ENCODE assay signal across 19 cellular contexts in the genomic region with DNA sequence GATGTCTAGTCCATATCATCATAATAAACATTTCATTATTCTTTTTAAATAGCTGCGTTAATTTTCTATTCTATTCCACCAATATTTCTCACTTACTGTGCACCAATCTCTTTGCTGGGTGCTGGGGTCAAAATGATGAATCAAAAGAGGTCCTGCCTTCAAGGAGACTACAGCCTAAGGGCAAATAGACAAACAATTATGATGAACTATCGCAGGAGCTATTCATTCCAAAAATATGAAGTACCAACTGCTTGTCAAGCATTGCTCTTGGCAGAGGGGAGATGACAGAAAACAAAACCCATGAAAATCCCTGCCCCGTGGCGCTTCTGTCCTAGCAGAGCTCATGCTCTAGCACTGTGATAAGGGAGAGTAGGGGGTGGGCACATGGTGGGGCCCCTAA. TPM values are rescaled to one million over a fixed set of nuclear protein-coding genes. Genes with fewer than 3 reads are reported as not detected.
"Had no signal": no experiment of that assay in that cellular context is flagged by ENCODE, and none has a peak within 500 bp of the region (broad histone marks: within the 10 kb centered on the region; RNA-seq: fewer than 3 reads in every experiment).

No MANE protein-coding gene starts in this region.

- H3K9me3 Mint-ChIP-seq: activated T-cell treated with anti-CD3 and anti-CD28 coated beads, Interleukin-2, amount 50 U/mL, for 4 hours had no signal

- DNase-seq: activated CD4-positive, alpha-beta T cell treated with anti-CD3 and anti-CD28 coated beads for 36 hours; activated CD4-positive, alpha-beta T cell treated with anti-CD3 and anti-CD28 coated beads, Interleukin-2, amount 50 U/mL, for 48 hours; activated naive CD4-positive, alpha-beta T cell treated with anti-CD3 and anti-CD28 coated beads, Interleukin-2, amount 50 U/mL, for 16 hours; activated T-cell treated with anti-CD3 and anti-CD28 coated beads, Interleukin-2, amount 50 U/mL, for 4 hours; aorta; brain microvascular endothelial cell; cortex of kidney; heart left ventricle; mammary epithelial cell; midbrain; occipital lobe; retina; stimulated activated CD4-positive, alpha-beta T cell treated with anti-CD3 and anti-CD28 coated beads, Interleukin-2, amount 100 ng/mL, for 24 hours had no signal

- ATAC-seq: activated CD4-positive, alpha-beta T cell treated with anti-CD3 and anti-CD28 coated beads for 36 hours; activated T-cell treated with anti-CD3 and anti-CD28 coated beads, Interleukin-2, amount 50 U/mL, for 4 hours; gastroesophageal sphincter; left lung had no signal

- H3K36me3 ChIP-seq: brain microvascular endothelial cell, gastroesophageal sphincter, heart left ventricle, left lung had no signal

- H3K27me3 Mint-ChIP-seq: activated CD4-positive, alpha-beta T cell treated with anti-CD3 and anti-CD28 coated beads for 36 hours had no signal

- H3K4me1 Mint-ChIP-seq: activated CD4-positive, alpha-beta T cell treated with anti-CD3 and anti-CD28 coated beads for 36 hours had no signal

- H3K4me1 ChIP-seq: gastroesophageal sphincter had no signal

- H3K9me3 ChIP-seq: gastroesophageal sphincter, heart left ventricle, left lung had no signal

- H3K27me3 ChIP-seq: brain microvascular endothelial cell, heart left ventricle, left lung had no signal

- H3K27ac Mint-ChIP-seq: activated CD4-positive, alpha-beta T cell treated with anti-CD3 and anti-CD28 coated beads for 36 hours; T-helper 2 cell treated with Interferon-gamma antibody and Interleukin-4, amounts not matched to agents 5 μg/mL and 100 μg/mL, for 36 hours had no signal

- H3K4me3 ChIP-seq: gastroesophageal sphincter, heart left ventricle, left lung had no signal

- H3K27ac ChIP-seq: brain microvascular endothelial cell, gastroesophageal sphincter, left lung had no signal

- H3K4me3 Mint-ChIP-seq: activated CD4-positive, alpha-beta T cell treated with anti-CD3 and anti-CD28 coated beads for 36 hours; activated T-cell treated with anti-CD3 and anti-CD28 coated beads, Interleukin-2, amount 50 U/mL, for 4 hours; T-helper 2 cell treated with Interferon-gamma antibody and Interleukin-4, amounts not matched to agents 5 μg/mL and 100 μg/mL, for 36 hours had no signal

RNA-seq across cellular contexts. Expression of a gene that starts 28.8 kb away (rescaled TPM):
- total RNA-seq: activated CD4-positive, alpha-beta T cell treated with anti-CD3 and anti-CD28 coated beads for 36 hours; activated T-cell treated with anti-CD3 and anti-CD28 coated beads, Interleukin-2, amount 50 U/mL, for 4 hours; kidney epithelial cell; mammary epithelial cell; myocyte; occipital lobe had no signal
- polyA plus RNA-seq: mammary epithelial cell, neural cell had no signal

RNA-seq across cellular contexts. Expression of a gene that starts 31.1 kb away (rescaled TPM):
- total RNA-seq: activated CD4-positive, alpha-beta T cell treated with anti-CD3 and anti-CD28 coated beads for 36 hours had no signal
- polyA plus RNA-seq: neural cell had no signal

RNA-seq across cellular contexts. Expression of a gene that starts 51.6 kb away (rescaled TPM):
- total RNA-seq: activated CD4-positive, alpha-beta T cell treated with anti-CD3 and anti-CD28 coated beads for 36 hours; gastroesophageal sphincter; kidney epithelial cell; myocyte; occipital lobe had no signal
- polyA plus RNA-seq: heart left ventricle, neural cell had no signal
